ENCODE assay signal across 17 cellular contexts in genomic region chr17:705863-706262, GRCh38.
"Had no signal": no experiment of that assay in that cellular context is flagged by ENCODE, and none has a peak within 500 bp of the region (broad histone marks: within the 10 kb centered on the region; RNA-seq: fewer than 3 reads in every experiment).

No MANE protein-coding gene starts in this region.

- H3K27me3 Mint-ChIP-seq: central memory CD8-positive, alpha-beta T cell; stimulated activated naive CD8-positive, alpha-beta T cell treated with anti-CD3 and anti-CD28 coated beads, Interleukin-15, Interleukin-2, amounts not matched to agents 100 ng/mL and 50 ng/mL, for 24 hours had no signal

- H3K4me3 Mint-ChIP-seq: central memory CD8-positive, alpha-beta T cell; stimulated activated naive CD8-positive, alpha-beta T cell treated with anti-CD3 and anti-CD28 coated beads, Interleukin-15, Interleukin-2, amounts not matched to agents 100 ng/mL and 50 ng/mL, for 24 hours had no signal

- H3K27me3 ChIP-seq: colonic mucosa, suprapubic skin, upper lobe of left lung had no signal

- H3K4me1 ChIP-seq: colonic mucosa, suprapubic skin had no signal

- H3K9me3 Mint-ChIP-seq: activated naive CD4-positive, alpha-beta T cell treated with anti-CD3 and anti-CD28 coated beads, Interleukin-2, amount 50 U/mL, for 72 hours; central memory CD8-positive, alpha-beta T cell; stimulated activated naive CD8-positive, alpha-beta T cell treated with anti-CD3 and anti-CD28 coated beads, Interleukin-15, Interleukin-2, amounts not matched to agents 100 ng/mL and 50 ng/mL, for 24 hours had no signal

- H3K4me3 ChIP-seq: colonic mucosa, suprapubic skin, upper lobe of left lung had no signal

- H3K27ac Mint-ChIP-seq: activated naive CD4-positive, alpha-beta T cell treated with anti-CD3 and anti-CD28 coated beads, Interleukin-2, amount 50 U/mL, for 72 hours; stimulated activated naive CD8-positive, alpha-beta T cell treated with anti-CD3 and anti-CD28 coated beads, Interleukin-15, Interleukin-2, amounts not matched to agents 100 ng/mL and 50 ng/mL, for 24 hours had no signal

- DNase-seq: activated CD4-positive, alpha-beta T cell treated with anti-CD3 and anti-CD28 coated beads, Interleukin-2, amount 50 U/mL, for 1 hour; activated CD8-positive, alpha-beta memory T cell treated with anti-CD3 and anti-CD28 coated beads, Interleukin-2, amount 50 U/mL, for 48 hours; activated gamma-delta T cell; amniotic stem cell; colonic mucosa; left colon; mammary epithelial cell; midbrain; occipital lobe; stimulated activated CD4-positive, alpha-beta T cell treated with anti-CD3 and anti-CD28 coated beads, Interleukin-2, amount 100 ng/mL, for 24 hours; upper lobe of left lung had no signal

- H3K27ac ChIP-seq: colonic mucosa, suprapubic skin, upper lobe of left lung had no signal

- ATAC-seq: activated naive CD4-positive, alpha-beta T cell treated with anti-CD3 and anti-CD28 coated beads, Interleukin-2, amount 50 U/mL, for 72 hours; esophagus mucosa; left colon had no signal

- FAIRE-seq: TTC549 had no signal

- H3K9me3 ChIP-seq: colonic mucosa, suprapubic skin, upper lobe of left lung had no signal
